15 cellular contexts compared by ENCODE assay signal in the genomic region with DNA sequence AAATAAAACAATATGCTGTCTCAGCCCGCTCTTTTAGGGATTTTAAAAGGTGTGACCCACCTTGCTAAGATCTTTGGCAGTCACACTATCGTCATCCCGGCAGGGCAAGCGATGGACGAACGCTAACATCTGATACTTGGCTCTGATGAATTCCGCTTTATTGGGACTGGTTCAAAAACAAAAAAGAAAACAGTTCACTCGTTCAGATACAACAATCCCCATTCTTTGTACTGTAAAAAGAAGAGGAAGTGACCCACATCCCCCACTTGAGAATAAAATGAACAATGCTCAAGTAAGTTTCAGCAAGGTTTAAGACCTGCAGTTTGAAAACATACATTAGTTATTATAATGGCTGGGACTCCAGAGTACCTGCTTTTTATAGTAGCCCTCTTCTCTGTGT. TPM values are rescaled to one million over a fixed set of nuclear protein-coding genes. Genes with fewer than 3 reads are reported as not detected.
DNase-seq lines count a peak whose midpoint lies in the region; ATAC-seq and TF ChIP-seq lines count a peak whose summit lies in the region.
"Had no signal": no experiment of that assay in that cellular context is flagged by ENCODE, and none has a peak within 500 bp of the region (broad histone marks: within the 10 kb centered on the region; RNA-seq: fewer than 3 reads in every experiment).

No MANE protein-coding gene starts in this region.

- peaks cover 13% of the 10 kb centered on the region for H3K79me2 ChIP-seq in GM23338 (replicated peaks; ENCODE audit: insufficient read depth)

- H3K27ac Mint-ChIP-seq in activated CD8-positive, alpha-beta T cell treated with anti-CD3 and anti-CD28 coated beads for 36 hours, result peak overlapping the region; percentile 20
- no peak overlapping the region for H3K27ac Mint-ChIP-seq in activated CD8-positive, alpha-beta T cell treated with anti-CD3 and anti-CD28 coated beads, Interleukin-2, amount 10 ng/mL, durations not matched to agents 7 days and 5 days
- peak overlapping the region; percentile 11; the same call in 1 of the 2 replicates for H3K27ac Mint-ChIP-seq in GM23338
- peak overlapping the region; percentile 79 for H3K27ac Mint-ChIP-seq in activated naive CD8-positive, alpha-beta T cell
- peak overlapping the region; percentile 52 to 81 (median 75) for H3K27ac Mint-ChIP-seq in nephron

- no peaks in the 10 kb centered on the region for H3K9me3 Mint-ChIP-seq in activated CD8-positive, alpha-beta T cell treated with anti-CD3 and anti-CD28 coated beads for 36 hours
- H3K9me3 Mint-ChIP-seq in activated CD8-positive, alpha-beta T cell treated with anti-CD3 and anti-CD28 coated beads, Interleukin-2, amount 10 ng/mL, durations not matched to agents 7 days and 5 days (ENCODE audit: insufficient read depth), result no peaks in the 10 kb centered on the region
- no peaks in the 10 kb centered on the region for H3K9me3 Mint-ChIP-seq in GM23338
- no peaks in the 10 kb centered on the region for H3K9me3 Mint-ChIP-seq in activated naive CD8-positive, alpha-beta T cell (ENCODE audit: low read depth)
- no peaks in the 10 kb centered on the region for H3K9me3 Mint-ChIP-seq in nephron
- H3K9me3 Mint-ChIP-seq: central memory CD8-positive, alpha-beta T cell had no signal

- no peak for TF ChIP-seq CTCF in activated CD8-positive, alpha-beta T cell treated with anti-CD3 and anti-CD28 coated beads for 36 hours (IDR thresholded peaks at IDR 0.05)
- no peak for TF ChIP-seq CTCF in GM23338 (conservative IDR thresholded peaks at IDR 0.05; ENCODE audit: low read depth in 2 of 2)
- TF ChIP-seq CTCF in nephron (IDR thresholded peaks at IDR 0.05; ENCODE audit: unreplicated experiment in 3 of 3), result no peak

- H3K27me3 ChIP-seq in GM23338 (ENCODE audit: insufficient read depth), result no peaks in the 10 kb centered on the region
- H3K27me3 ChIP-seq: ovary had no signal

- no peaks in the 10 kb centered on the region for H3F3A ChIP-seq in GM23338 (replicated peaks; ENCODE audit: low read depth)

- no peaks in the 10 kb centered on the region; the same call in 1 of the 2 replicates for H3K4me1 ChIP-seq in GM23338 (ENCODE audit: insufficient read depth)

- no peak overlapping the region for H3K4me2 ChIP-seq in GM23338

- no peak overlapping the region for H3K4me3 Mint-ChIP-seq in activated CD8-positive, alpha-beta T cell treated with anti-CD3 and anti-CD28 coated beads for 36 hours
- no peak overlapping the region for H3K4me3 Mint-ChIP-seq in activated CD8-positive, alpha-beta T cell treated with anti-CD3 and anti-CD28 coated beads, Interleukin-2, amount 10 ng/mL, durations not matched to agents 7 days and 5 days
- H3K4me3 Mint-ChIP-seq in GM23338 (no peak overlapping the region), nephron (no peak overlapping the region)
- H3K4me3 Mint-ChIP-seq in activated naive CD8-positive, alpha-beta T cell, result no peak overlapping the region
- H3K4me3 Mint-ChIP-seq: central memory CD8-positive, alpha-beta T cell had no signal

- H3K36me3 ChIP-seq in GM23338 (ENCODE audit: insufficient read depth), result peaks cover 8% of the 10 kb centered on the region
- H3K36me3 ChIP-seq: ovary had no signal

- intact Hi-C loops in activated CD8-positive, alpha-beta T cell treated with anti-CD3 and anti-CD28 coated beads for 36 hours (cut with micrococcal nuclease), result no loop called here

- POLR2A ChIA-PET in activated CD8-positive, alpha-beta T cell treated with anti-CD3 and anti-CD28 coated beads for 36 hours (lab: Charles Lee), result interaction anchor here (0.6 to 1.4 kb wide), 3 partner anchors 9 kb away, joined by 3 to 4 read pairs (median 3); no protein-coding TSS in a partner anchor
- POLR2A ChIA-PET in activated CD8-positive, alpha-beta T cell treated with anti-CD3 and anti-CD28 coated beads, Interleukin-2, amount 10 ng/mL, durations not matched to agents 7 days and 5 days (lab: Charles Lee), result interaction anchor here (0.6 kb wide), 1 partner anchor 480 kb away, joined by 3 read pairs; a partner anchor contains a TSS

- no peak overlapping the region; the same call in 1 of the 2 replicates for H3K27ac ChIP-seq in GM23338 (ENCODE audit: low read depth)
- H3K27ac ChIP-seq: ovary had no signal

- peaks cover 47% of the 10 kb centered on the region for H3K36me3 Mint-ChIP-seq in activated CD8-positive, alpha-beta T cell treated with anti-CD3 and anti-CD28 coated beads for 36 hours (ENCODE audit: low read depth)
- H3K36me3 Mint-ChIP-seq in activated CD8-positive, alpha-beta T cell treated with anti-CD3 and anti-CD28 coated beads, Interleukin-2, amount 10 ng/mL, durations not matched to agents 7 days and 5 days (ENCODE audit: low read depth), result peaks cover 56% of the 10 kb centered on the region
- H3K36me3 Mint-ChIP-seq in GM23338 (ENCODE audit: low read depth) (peaks cover 33% of the 10 kb centered on the region), nephron (ENCODE audit: low read depth) (peaks cover 39% of the 10 kb centered on the region)
- peaks cover 9% of the 10 kb centered on the region for H3K36me3 Mint-ChIP-seq in activated naive CD8-positive, alpha-beta T cell

- H2AFZ ChIP-seq in GM23338, result no peak overlapping the region

- H4K20me1 ChIP-seq in GM23338 (replicated peaks; ENCODE audit: insufficient read depth), result no peaks in the 10 kb centered on the region; the same call in 1 of the 2 replicates

- CTCF ChIA-PET in activated CD8-positive, alpha-beta T cell treated with anti-CD3 and anti-CD28 coated beads for 36 hours (lab: Charles Lee), result interaction anchor here (1.1 kb wide), 1 partner anchor 16 kb away, joined by 3 read pairs; no protein-coding TSS in a partner anchor
- CTCF ChIA-PET in activated CD8-positive, alpha-beta T cell treated with anti-CD3 and anti-CD28 coated beads, Interleukin-2, amount 10 ng/mL, durations not matched to agents 7 days and 5 days (lab: Charles Lee), result no interaction called here

- no peak for ATAC-seq in activated CD8-positive, alpha-beta T cell treated with anti-CD3 and anti-CD28 coated beads for 36 hours
- no peak for ATAC-seq in activated CD8-positive, alpha-beta T cell treated with anti-CD3 and anti-CD28 coated beads, Interleukin-2, amount 10 ng/mL, durations not matched to agents 7 days and 5 days
- ATAC-seq in GM23338, result no peak
- ATAC-seq: activated CD4-positive, CD25-positive, alpha-beta regulatory T cell treated with anti-CD3 and anti-CD28 coated beads, Interleukin-2, amount 50 U/mL, for 24 hours; esophagus mucosa; sciatic nerve had no signal

- H3K9me2 ChIP-seq in GM23338 (ENCODE audit: insufficient read depth), result no peaks in the 10 kb centered on the region

- DNase-seq in activated CD8-positive, alpha-beta T cell treated with anti-CD3 and anti-CD28 coated beads for 36 hours, result no peak
- DNase-seq in activated CD8-positive, alpha-beta T cell treated with anti-CD3 and anti-CD28 coated beads, Interleukin-2, amount 10 ng/mL, durations not matched to agents 7 days and 5 days, result no peak
- no peak for DNase-seq in GM23338 (ENCODE audit: low spot score)
- no peak for DNase-seq in iPS-NIHi11 (ENCODE audit: low spot score)
- no peak for DNase-seq in NCI-H1930 (lab: John Stamatoyannopoulos, UW)
- no peak for DNase-seq in stimulated activated naive CD4-positive, alpha-beta T cell (lab: John Stamatoyannopoulos, UW)
- DNase-seq: activated gamma-delta T cell treated with Interleukin-2 at 50 U/mL for 16 hours, NCI-H187, ovary had no signal

- H3K4me3 ChIP-seq in GM23338, result no peak overlapping the region
- H3K4me3 ChIP-seq: ovary had no signal

- peaks cover 53% of the 10 kb centered on the region for H3K4me1 Mint-ChIP-seq in activated CD8-positive, alpha-beta T cell treated with anti-CD3 and anti-CD28 coated beads for 36 hours (ENCODE audit: low read depth)
- peaks cover 34% of the 10 kb centered on the region for H3K4me1 Mint-ChIP-seq in activated CD8-positive, alpha-beta T cell treated with anti-CD3 and anti-CD28 coated beads, Interleukin-2, amount 10 ng/mL, durations not matched to agents 7 days and 5 days (ENCODE audit: low read depth)
- H3K4me1 Mint-ChIP-seq in GM23338, result peaks cover 10% of the 10 kb centered on the region
- H3K4me1 Mint-ChIP-seq in activated naive CD8-positive, alpha-beta T cell (ENCODE audit: low read depth), result peaks cover 47% of the 10 kb centered on the region
- peaks cover 30% of the 10 kb centered on the region for H3K4me1 Mint-ChIP-seq in nephron

- no peaks in the 10 kb centered on the region for H3K27me3 Mint-ChIP-seq in activated CD8-positive, alpha-beta T cell treated with anti-CD3 and anti-CD28 coated beads for 36 hours
- no peaks in the 10 kb centered on the region for H3K27me3 Mint-ChIP-seq in activated CD8-positive, alpha-beta T cell treated with anti-CD3 and anti-CD28 coated beads, Interleukin-2, amount 10 ng/mL, durations not matched to agents 7 days and 5 days (ENCODE audit: low read depth)
- H3K27me3 Mint-ChIP-seq in GM23338 (ENCODE audit: insufficient read depth, low read depth, poor library complexity) (peaks cover 3% of the 10 kb centered on the region), nephron (ENCODE audit: low read depth) (no peaks in the 10 kb centered on the region)
- no peaks in the 10 kb centered on the region for H3K27me3 Mint-ChIP-seq in activated naive CD8-positive, alpha-beta T cell
- H3K27me3 Mint-ChIP-seq: central memory CD8-positive, alpha-beta T cell had no signal

TF ChIP-seq in GM23338, 12 proteins besides CTCF, POLR2A, EP300 and RAD21 (continues in another document):
- no peak for TF ChIP-seq JUNB (IDR thresholded peaks at IDR 0.05; ENCODE audit: unreplicated experiment)
- no peak for TF ChIP-seq NANOG (IDR thresholded peaks at IDR 0.05; ENCODE audit: borderline replicate concordance)

RNA-seq across cellular contexts. Expression of a gene that starts 7.3 kb away (rescaled TPM):
- 10 to 100 TPM; 49.2 to 49.6 TPM for total RNA-seq in activated CD8-positive, alpha-beta T cell treated with anti-CD3 and anti-CD28 coated beads for 36 hours
- 10 to 100 TPM; 86.6 to 87.7 TPM for total RNA-seq in activated CD8-positive, alpha-beta T cell treated with anti-CD3 and anti-CD28 coated beads, Interleukin-2, amount 10 ng/mL, durations not matched to agents 7 days and 5 days
- total RNA-seq in GM23338 (2014; rRNA removed; shearing (Covaris generic)), result 20.9 and 23.1 TPM in 2 replicates
- 9.4 and 15.8 TPM in 2 replicates for polyA plus RNA-seq in GM23338 (2016; fragmentation: Nextera tagmentation; extraction: Ambion mirVana)

RNA-seq across cellular contexts. Expression of a gene that starts 10.3 kb away (rescaled TPM):
- total RNA-seq in activated CD8-positive, alpha-beta T cell treated with anti-CD3 and anti-CD28 coated beads for 36 hours, result 10 to 100 TPM; 33.4 to 37.5 TPM
- 10 to 100 TPM; 76.0 to 78.1 TPM for total RNA-seq in activated CD8-positive, alpha-beta T cell treated with anti-CD3 and anti-CD28 coated beads, Interleukin-2, amount 10 ng/mL, durations not matched to agents 7 days and 5 days
- total RNA-seq in GM23338 (2014; rRNA removed; shearing (Covaris generic)), result 24.7 and 25.6 TPM in 2 replicates
- polyA plus RNA-seq in GM23338 (2016; fragmentation: Nextera tagmentation; extraction: Ambion mirVana), result 5.7 and 6.2 TPM in 2 replicates

RNA-seq across cellular contexts. Expression of a gene that starts 59.4 kb away (rescaled TPM):
- total RNA-seq in activated CD8-positive, alpha-beta T cell treated with anti-CD3 and anti-CD28 coated beads for 36 hours, result 10 to 100 TPM in 1 of 2 experiments, 1 to 10 TPM in 1; 9.7 to 11.0 TPM
- 10 to 100 TPM; 15.5 to 16.2 TPM for total RNA-seq in activated CD8-positive, alpha-beta T cell treated with anti-CD3 and anti-CD28 coated beads, Interleukin-2, amount 10 ng/mL, durations not matched to agents 7 days and 5 days
- total RNA-seq in GM23338 (2014; rRNA removed; shearing (Covaris generic)), result 14.5 and 21.7 TPM in 2 replicates
- polyA plus RNA-seq in GM23338 (2016; fragmentation: Nextera tagmentation; extraction: Ambion mirVana), result 11.1 and 14.3 TPM in 2 replicates
